In the genomic region with DNA sequence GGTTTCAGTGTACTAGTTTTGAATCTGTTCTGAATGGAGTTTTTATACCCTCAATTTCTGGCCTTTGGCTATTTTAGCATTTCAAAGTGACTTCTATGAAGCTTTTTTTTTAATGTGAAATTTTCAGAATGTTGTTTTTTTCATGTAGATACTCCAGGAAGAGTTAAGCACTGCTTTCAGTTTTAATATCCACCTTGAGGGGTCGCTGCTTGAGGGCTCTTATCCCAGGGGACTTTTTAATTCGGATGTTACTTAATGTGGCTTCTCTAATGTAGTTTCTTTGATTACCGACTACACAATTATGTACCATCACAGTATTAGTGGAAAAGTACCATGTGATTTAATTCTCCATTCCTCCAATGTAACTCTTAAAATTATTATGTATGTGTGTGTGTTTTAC, we compare ENCODE assay signal across 11 cellular contexts. TPM values are rescaled to one million over a fixed set of nuclear protein-coding genes. Genes with fewer than 3 reads are reported as not detected.
DNase-seq lines count a peak whose midpoint lies in the region; ATAC-seq, FAIRE-seq and TF ChIP-seq lines count a peak whose summit lies in the region.
"Had no signal": no experiment of that assay in that cellular context is flagged by ENCODE, and none has a peak within 500 bp of the region (broad histone marks: within the 10 kb centered on the region; RNA-seq: fewer than 3 reads in every experiment).

No MANE protein-coding gene starts in this region.

- H3K4me3 Mint-ChIP-seq in activated naive CD8-positive, alpha-beta T cell treated with anti-CD3 and anti-CD28 coated beads for 36 hours = peak overlapping the region; percentile 22

- no peaks in the 10 kb centered on the region for H3K27me3 Mint-ChIP-seq in activated naive CD8-positive, alpha-beta T cell treated with anti-CD3 and anti-CD28 coated beads for 36 hours

- TF ChIP-seq CTCF in GM12875 (IDR thresholded peaks at IDR 0.05; ENCODE audit: borderline replicate concordance, insufficient read depth, low read depth, low read length) (peak; percentile 22; the same call in 1 of the 2 replicates), prostate gland (IDR thresholded peaks at IDR 0.05) (peak in 1 of 4 experiments; percentile 30)

- intact Hi-C loops in prostate gland (cut with DNase I) = no loop called here

- H3K9me3 Mint-ChIP-seq in activated naive CD8-positive, alpha-beta T cell treated with anti-CD3 and anti-CD28 coated beads for 36 hours = peaks cover 2% of the 10 kb centered on the region

- H3K4me1 Mint-ChIP-seq in activated naive CD8-positive, alpha-beta T cell treated with anti-CD3 and anti-CD28 coated beads for 36 hours = peaks cover 38% of the 10 kb centered on the region

- H3K36me3 Mint-ChIP-seq in activated naive CD8-positive, alpha-beta T cell treated with anti-CD3 and anti-CD28 coated beads for 36 hours = peaks cover 41% of the 10 kb centered on the region

- peak; percentile 21 for DNase-seq in AG20443 (ENCODE audit: low spot score)
- no peak for DNase-seq in activated naive CD8-positive, alpha-beta T cell treated with anti-CD3 and anti-CD28 coated beads for 36 hours
- peak; percentile 19 for DNase-seq in hepatic stellate cell (ENCODE audit: low spot score)
- no peak for DNase-seq in prostate gland (ENCODE audit: low spot score)
- DNase-seq in KG1 (lab: John Stamatoyannopoulos, UW) = no peak
- no peak for DNase-seq in GM12891 (ENCODE audit: insufficient read length, low spot score)
- DNase-seq: cortex of kidney, retina had no signal

- ATAC-seq in HG03045 (IDR thresholded peaks at IDR 0.05; ENCODE audit: unreplicated experiment) = no peak

- H3K27me3 ChIP-seq in prostate gland (replicated peaks; ENCODE audit: insufficient read depth) = no peaks in the 10 kb centered on the region
- H3K27me3 ChIP-seq: SJSA1 had no signal

- 52% methylated on average over 3 of the region's 3 CpGs for WGBS in prostate gland

- H3K27ac Mint-ChIP-seq in activated naive CD8-positive, alpha-beta T cell treated with anti-CD3 and anti-CD28 coated beads for 36 hours = no peak overlapping the region

- FAIRE-seq in GM12891 (lab: Jason Lieb, UNC) = no peak

- TF ChIP-seq POLR2A in prostate gland (IDR thresholded peaks at IDR 0.05) (no peak), GM12891 (IDR thresholded peaks at IDR 0.05; ENCODE audit: low read depth, low read length) (no peak)

- H3K4me1 ChIP-seq in prostate gland (replicated peaks) = no peaks in the 10 kb centered on the region

- no peak overlapping the region for H3K27ac ChIP-seq in prostate gland
- H3K27ac ChIP-seq: SJSA1 had no signal

- H3K9me3 ChIP-seq in prostate gland = no peaks in the 10 kb centered on the region
- H3K9me3 ChIP-seq: SJSA1 had no signal

- H3K4me3 ChIP-seq in GM12875 (ENCODE audit: low read depth, low read length) = no peak overlapping the region
- no peak overlapping the region for H3K4me3 ChIP-seq in prostate gland
- H3K4me3 ChIP-seq: SJSA1 had no signal

- H3K36me3 ChIP-seq in prostate gland = no peaks in the 10 kb centered on the region

TF ChIP-seq in GM12891, 5 proteins besides CTCF, POLR2A, EP300 and RAD21:
- no peak for TF ChIP-seq TAF1 (IDR thresholded peaks at IDR 0.05; ENCODE audit: low read depth, low read length)
- no peak for TF ChIP-seq PAX5 (IDR thresholded peaks at IDR 0.05; ENCODE audit: insufficient read depth, low read length, severe bottlenecking)
- no peak for TF ChIP-seq POLR2AphosphoS5 (IDR thresholded peaks at IDR 0.05; ENCODE audit: low read depth, low read length)
- no peak for TF ChIP-seq POU2F2 (IDR thresholded peaks at IDR 0.05; ENCODE audit: low read depth, low read length)
- TF ChIP-seq SPI1 (IDR thresholded peaks at IDR 0.05; ENCODE audit: low read depth, low read length) = no peak
TF ChIP-seq in GM12891: peak in this region for 0.

RNA-seq across cellular contexts. Expression of gene IFIT5, which starts 5.2 kb away (rescaled TPM):
- total RNA-seq in activated naive CD8-positive, alpha-beta T cell treated with anti-CD3 and anti-CD28 coated beads for 36 hours = 10 to 100 TPM; 15.0 to 16.5 TPM
- total RNA-seq in prostate gland = 10 to 100 TPM; 11.5 TPM
- polyA plus RNA-seq in GM12891 (2012; ENCODE audit: low read depth, missing spikeins) = 4.2 TPM

RNA-seq across cellular contexts. Expression of gene IFIT1, which starts 27.1 kb away (rescaled TPM):
- total RNA-seq in activated naive CD8-positive, alpha-beta T cell treated with anti-CD3 and anti-CD28 coated beads for 36 hours = 1 to 10 TPM; 7.2 to 9.1 TPM
- 10 to 100 TPM in 1 of 2 donors, 1 to 10 TPM in 1; 7.6 to 17.4 TPM for total RNA-seq in prostate gland
- polyA plus RNA-seq in GM12891 (2012; ENCODE audit: low read depth, missing spikeins) = 15.8 TPM

RNA-seq across cellular contexts. Expression of gene IFIT1B, which starts 41.7 kb away (rescaled TPM):
- total RNA-seq in activated naive CD8-positive, alpha-beta T cell treated with anti-CD3 and anti-CD28 coated beads for 36 hours = not detected
- not detected for total RNA-seq in prostate gland
- not detected for polyA plus RNA-seq in GM12891 (2012; ENCODE audit: low read depth, missing spikeins)
- total RNA-seq: SJSA1 had no signal

Comparison
In these comparisons a context has a peak if more than half of its experiments do, and no peak if none do; other contexts are left out.
1. DNase-seq: peak in AG20443 (single experiment) and hepatic stellate cell (single experiment); none in activated naive CD8-positive, alpha-beta T cell treated with anti-CD3 and anti-CD28 coated beads for 36 hours (single experiment), prostate gland (single experiment), KG1 (single experiment) and GM12891 (single experiment).